Comparison of ENCODE assay signal across 1 cellular context in the genomic region with DNA sequence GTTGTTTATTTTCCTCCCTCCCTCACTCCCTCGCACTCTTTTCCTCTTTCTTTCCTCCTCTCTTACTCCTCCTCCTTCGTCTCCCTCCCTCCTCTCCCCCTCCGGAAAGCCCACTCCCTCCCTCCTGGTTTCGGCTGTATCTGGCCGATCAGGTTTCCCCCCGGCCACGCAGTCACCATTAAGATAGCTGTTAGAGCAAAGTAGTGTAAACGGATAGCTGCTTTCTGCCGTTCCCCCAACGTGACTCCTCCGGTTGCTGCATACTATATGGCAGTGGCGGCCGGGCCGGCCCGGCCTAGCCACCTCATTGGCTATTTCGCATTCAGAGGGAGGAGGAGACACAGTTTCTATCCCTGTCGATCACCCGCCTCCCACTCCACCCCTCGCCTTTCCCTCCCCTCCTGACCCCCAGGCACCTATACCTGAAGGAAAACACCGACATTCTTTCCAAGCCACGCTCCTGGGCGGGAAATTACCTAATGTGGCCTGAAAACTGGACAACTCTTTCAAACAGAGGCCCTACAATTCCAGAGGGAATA.
TF ChIP-seq lines count a peak whose summit lies in the region.

A gene (minus strand): TSS at position 272 of the 539 bp plus-strand sequence. CDS start 277 bp downstream, outside the sequence.

TF ChIP-seq in HepG2, 621 proteins besides CTCF, POLR2A, EP300 and RAD21 (continued from another document):
- TF ChIP-seq, protein P1, sequence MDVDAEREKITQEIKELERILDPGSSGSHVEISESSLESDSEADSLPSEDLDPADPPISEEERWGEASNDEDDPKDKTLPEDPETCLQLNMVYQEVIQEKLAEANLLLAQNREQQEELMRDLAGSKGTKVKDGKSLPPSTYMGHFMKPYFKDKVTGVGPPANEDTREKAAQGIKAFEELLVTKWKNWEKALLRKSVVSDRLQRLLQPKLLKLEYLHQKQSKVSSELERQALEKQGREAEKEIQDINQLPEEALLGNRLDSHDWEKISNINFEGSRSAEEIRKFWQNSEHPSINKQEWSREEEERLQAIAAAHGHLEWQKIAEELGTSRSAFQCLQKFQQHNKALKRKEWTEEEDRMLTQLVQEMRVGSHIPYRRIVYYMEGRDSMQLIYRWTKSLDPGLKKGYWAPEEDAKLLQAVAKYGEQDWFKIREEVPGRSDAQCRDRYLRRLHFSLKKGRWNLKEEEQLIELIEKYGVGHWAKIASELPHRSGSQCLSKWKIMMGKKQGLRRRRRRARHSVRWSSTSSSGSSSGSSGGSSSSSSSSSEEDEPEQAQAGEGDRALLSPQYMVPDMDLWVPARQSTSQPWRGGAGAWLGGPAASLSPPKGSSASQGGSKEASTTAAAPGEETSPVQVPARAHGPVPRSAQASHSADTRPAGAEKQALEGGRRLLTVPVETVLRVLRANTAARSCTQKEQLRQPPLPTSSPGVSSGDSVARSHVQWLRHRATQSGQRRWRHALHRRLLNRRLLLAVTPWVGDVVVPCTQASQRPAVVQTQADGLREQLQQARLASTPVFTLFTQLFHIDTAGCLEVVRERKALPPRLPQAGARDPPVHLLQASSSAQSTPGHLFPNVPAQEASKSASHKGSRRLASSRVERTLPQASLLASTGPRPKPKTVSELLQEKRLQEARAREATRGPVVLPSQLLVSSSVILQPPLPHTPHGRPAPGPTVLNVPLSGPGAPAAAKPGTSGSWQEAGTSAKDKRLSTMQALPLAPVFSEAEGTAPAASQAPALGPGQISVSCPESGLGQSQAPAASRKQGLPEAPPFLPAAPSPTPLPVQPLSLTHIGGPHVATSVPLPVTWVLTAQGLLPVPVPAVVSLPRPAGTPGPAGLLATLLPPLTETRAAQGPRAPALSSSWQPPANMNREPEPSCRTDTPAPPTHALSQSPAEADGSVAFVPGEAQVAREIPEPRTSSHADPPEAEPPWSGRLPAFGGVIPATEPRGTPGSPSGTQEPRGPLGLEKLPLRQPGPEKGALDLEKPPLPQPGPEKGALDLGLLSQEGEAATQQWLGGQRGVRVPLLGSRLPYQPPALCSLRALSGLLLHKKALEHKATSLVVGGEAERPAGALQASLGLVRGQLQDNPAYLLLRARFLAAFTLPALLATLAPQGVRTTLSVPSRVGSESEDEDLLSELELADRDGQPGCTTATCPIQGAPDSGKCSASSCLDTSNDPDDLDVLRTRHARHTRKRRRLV (CRISPR knock-in tag; IDR thresholded peaks at IDR 0.05), result no peak
- no peak for TF ChIP-seq ZNF292 (CRISPR knock-in tag; IDR thresholded peaks at IDR 0.05; ENCODE audit: borderline replicate concordance, low read depth)
- 0 out of 2 replicates have a peak, but pooled peaks have one; percentile 49 for TF ChIP-seq ZFP1 (CRISPR knock-in tag; IDR thresholded peaks at IDR 0.05)
- TF ChIP-seq KLF11 (CRISPR knock-in tag; IDR thresholded peaks at IDR 0.05), result 0 out of 2 replicates have a peak, but pooled peaks have one; percentile 40
- TF ChIP-seq ZNF331 (CRISPR knock-in tag; IDR thresholded peaks at IDR 0.05), result peak; percentile 20; the same call in 1 of the 2 replicates
- peak; percentile 81; the same call in 1 of the 2 replicates for TF ChIP-seq KLF6 (CRISPR knock-in tag; IDR thresholded peaks at IDR 0.05)
- no peak for TF ChIP-seq ZFYVE20 (CRISPR knock-in tag; IDR thresholded peaks at IDR 0.05; ENCODE audit: borderline replicate concordance, low read depth)
- TF ChIP-seq, protein P2, sequence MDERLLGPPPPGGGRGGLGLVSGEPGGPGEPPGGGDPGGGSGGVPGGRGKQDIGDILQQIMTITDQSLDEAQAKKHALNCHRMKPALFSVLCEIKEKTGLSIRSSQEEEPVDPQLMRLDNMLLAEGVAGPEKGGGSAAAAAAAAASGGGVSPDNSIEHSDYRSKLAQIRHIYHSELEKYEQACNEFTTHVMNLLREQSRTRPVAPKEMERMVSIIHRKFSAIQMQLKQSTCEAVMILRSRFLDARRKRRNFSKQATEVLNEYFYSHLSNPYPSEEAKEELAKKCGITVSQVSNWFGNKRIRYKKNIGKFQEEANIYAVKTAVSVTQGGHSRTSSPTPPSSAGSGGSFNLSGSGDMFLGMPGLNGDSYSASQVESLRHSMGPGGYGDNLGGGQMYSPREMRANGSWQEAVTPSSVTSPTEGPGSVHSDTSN (CRISPR knock-in tag; IDR thresholded peaks at IDR 0.05), result peak; percentile 79
- TF ChIP-seq ZBTB8A (CRISPR knock-in tag; IDR thresholded peaks at IDR 0.05; ENCODE audit: borderline replicate concordance, low read depth), result no peak
- peak; percentile 53; the same call in 1 of the 2 replicates for TF ChIP-seq TGIF2 (CRISPR knock-in tag; IDR thresholded peaks at IDR 0.05)
- no peak for TF ChIP-seq KLF12 (CRISPR knock-in tag; IDR thresholded peaks at IDR 0.05; ENCODE audit: borderline replicate concordance)
- no peak for TF ChIP-seq NFRKB (IDR thresholded peaks at IDR 0.05)
- TF ChIP-seq POLR2AphosphoS5 (IDR thresholded peaks at IDR 0.05; ENCODE audit: low read depth, low read length), result peak; percentile 79
- TF ChIP-seq ZNF672 (CRISPR knock-in tag; IDR thresholded peaks at IDR 0.05), result no peak
- TF ChIP-seq ZNF451 (CRISPR knock-in tag; IDR thresholded peaks at IDR 0.05), result peak; percentile 41; the same call in 1 of the 2 replicates
- TF ChIP-seq ZNF343 (CRISPR knock-in tag; IDR thresholded peaks at IDR 0.05), result no peak
- TF ChIP-seq TSC22D2 (CRISPR knock-in tag; IDR thresholded peaks at IDR 0.05; ENCODE audit: borderline replicate concordance), result no peak
- no peak for TF ChIP-seq ZC3H13 (CRISPR knock-in tag; IDR thresholded peaks at IDR 0.05)
- TF ChIP-seq, protein P3, sequence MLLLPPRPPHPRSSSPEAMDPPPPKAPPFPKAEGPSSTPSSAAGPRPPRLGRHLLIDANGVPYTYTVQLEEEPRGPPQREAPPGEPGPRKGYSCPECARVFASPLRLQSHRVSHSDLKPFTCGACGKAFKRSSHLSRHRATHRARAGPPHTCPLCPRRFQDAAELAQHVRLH (CRISPR knock-in tag; IDR thresholded peaks at IDR 0.05; ENCODE audit: borderline replicate concordance, low read depth), result peak; percentile 69; the same call in 1 of the 2 replicates
- TF ChIP-seq, protein P4, sequence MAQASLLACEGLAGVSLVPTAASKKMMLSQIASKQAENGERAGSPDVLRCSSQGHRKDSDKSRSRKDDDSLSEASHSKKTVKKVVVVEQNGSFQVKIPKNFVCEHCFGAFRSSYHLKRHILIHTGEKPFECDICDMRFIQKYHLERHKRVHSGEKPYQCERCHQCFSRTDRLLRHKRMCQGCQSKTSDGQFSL (CRISPR knock-in tag; IDR thresholded peaks at IDR 0.05), result no peak
- TF ChIP-seq, protein P5, sequence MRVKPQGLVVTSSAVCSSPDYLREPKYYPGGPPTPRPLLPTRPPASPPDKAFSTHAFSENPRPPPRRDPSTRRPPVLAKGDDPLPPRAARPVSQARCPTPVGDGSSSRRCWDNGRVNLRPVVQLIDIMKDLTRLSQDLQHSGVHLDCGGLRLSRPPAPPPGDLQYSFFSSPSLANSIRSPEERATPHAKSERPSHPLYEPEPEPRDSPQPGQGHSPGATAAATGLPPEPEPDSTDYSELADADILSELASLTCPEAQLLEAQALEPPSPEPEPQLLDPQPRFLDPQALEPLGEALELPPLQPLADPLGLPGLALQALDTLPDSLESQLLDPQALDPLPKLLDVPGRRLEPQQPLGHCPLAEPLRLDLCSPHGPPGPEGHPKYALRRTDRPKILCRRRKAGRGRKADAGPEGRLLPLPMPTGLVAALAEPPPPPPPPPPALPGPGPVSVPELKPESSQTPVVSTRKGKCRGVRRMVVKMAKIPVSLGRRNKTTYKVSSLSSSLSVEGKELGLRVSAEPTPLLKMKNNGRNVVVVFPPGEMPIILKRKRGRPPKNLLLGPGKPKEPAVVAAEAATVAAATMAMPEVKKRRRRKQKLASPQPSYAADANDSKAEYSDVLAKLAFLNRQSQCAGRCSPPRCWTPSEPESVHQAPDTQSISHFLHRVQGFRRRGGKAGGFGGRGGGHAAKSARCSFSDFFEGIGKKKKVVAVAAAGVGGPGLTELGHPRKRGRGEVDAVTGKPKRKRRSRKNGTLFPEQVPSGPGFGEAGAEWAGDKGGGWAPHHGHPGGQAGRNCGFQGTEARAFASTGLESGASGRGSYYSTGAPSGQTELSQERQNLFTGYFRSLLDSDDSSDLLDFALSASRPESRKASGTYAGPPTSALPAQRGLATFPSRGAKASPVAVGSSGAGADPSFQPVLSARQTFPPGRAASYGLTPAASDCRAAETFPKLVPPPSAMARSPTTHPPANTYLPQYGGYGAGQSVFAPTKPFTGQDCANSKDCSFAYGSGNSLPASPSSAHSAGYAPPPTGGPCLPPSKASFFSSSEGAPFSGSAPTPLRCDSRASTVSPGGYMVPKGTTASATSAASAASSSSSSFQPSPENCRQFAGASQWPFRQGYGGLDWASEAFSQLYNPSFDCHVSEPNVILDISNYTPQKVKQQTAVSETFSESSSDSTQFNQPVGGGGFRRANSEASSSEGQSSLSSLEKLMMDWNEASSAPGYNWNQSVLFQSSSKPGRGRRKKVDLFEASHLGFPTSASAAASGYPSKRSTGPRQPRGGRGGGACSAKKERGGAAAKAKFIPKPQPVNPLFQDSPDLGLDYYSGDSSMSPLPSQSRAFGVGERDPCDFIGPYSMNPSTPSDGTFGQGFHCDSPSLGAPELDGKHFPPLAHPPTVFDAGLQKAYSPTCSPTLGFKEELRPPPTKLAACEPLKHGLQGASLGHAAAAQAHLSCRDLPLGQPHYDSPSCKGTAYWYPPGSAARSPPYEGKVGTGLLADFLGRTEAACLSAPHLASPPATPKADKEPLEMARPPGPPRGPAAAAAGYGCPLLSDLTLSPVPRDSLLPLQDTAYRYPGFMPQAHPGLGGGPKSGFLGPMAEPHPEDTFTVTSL (CRISPR knock-in tag; IDR thresholded peaks at IDR 0.05; ENCODE audit: borderline replicate concordance), result no peak
- 0 out of 2 replicates have a peak, but pooled peaks have one; percentile 37 for TF ChIP-seq ZNF878 (CRISPR knock-in tag; IDR thresholded peaks at IDR 0.05)
- TF ChIP-seq KDM2A (CRISPR knock-in tag; IDR thresholded peaks at IDR 0.05; ENCODE audit: borderline replicate concordance, low read depth), result peak; percentile 65; the same call in 1 of the 2 replicates
- no peak for TF ChIP-seq ZNF10 (CRISPR knock-in tag; IDR thresholded peaks at IDR 0.05; ENCODE audit: borderline replicate concordance, low read depth)
- TF ChIP-seq MYNN (CRISPR knock-in tag; IDR thresholded peaks at IDR 0.05; ENCODE audit: low read depth), result no peak
- TF ChIP-seq, protein P6, sequence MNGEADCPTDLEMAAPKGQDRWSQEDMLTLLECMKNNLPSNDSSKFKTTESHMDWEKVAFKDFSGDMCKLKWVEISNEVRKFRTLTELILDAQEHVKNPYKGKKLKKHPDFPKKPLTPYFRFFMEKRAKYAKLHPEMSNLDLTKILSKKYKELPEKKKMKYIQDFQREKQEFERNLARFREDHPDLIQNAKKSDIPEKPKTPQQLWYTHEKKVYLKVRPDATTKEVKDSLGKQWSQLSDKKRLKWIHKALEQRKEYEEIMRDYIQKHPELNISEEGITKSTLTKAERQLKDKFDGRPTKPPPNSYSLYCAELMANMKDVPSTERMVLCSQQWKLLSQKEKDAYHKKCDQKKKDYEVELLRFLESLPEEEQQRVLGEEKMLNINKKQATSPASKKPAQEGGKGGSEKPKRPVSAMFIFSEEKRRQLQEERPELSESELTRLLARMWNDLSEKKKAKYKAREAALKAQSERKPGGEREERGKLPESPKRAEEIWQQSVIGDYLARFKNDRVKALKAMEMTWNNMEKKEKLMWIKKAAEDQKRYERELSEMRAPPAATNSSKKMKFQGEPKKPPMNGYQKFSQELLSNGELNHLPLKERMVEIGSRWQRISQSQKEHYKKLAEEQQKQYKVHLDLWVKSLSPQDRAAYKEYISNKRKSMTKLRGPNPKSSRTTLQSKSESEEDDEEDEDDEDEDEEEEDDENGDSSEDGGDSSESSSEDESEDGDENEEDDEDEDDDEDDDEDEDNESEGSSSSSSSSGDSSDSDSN (CRISPR knock-in tag; IDR thresholded peaks at IDR 0.05), result peak; percentile 7; the same call in 1 of the 2 replicates
